1 cellular context compared by ENCODE assay signal in the genomic region with DNA sequence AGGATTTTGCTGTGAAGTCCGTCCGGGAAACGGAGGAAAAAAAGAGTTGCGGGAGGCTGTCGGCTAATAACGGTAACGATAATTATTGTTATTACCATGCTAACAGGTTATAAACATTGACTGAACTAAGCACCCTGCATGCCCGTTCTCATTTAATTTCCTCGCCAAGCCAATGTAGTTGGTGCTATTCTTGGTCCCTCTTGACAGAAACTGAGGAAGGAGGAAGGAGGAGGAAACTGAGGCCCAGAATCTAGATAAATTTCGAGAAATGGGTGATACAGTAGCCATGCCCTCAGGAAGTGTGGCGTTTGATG.
A peak's percentile ranks its signal among the peaks of the same experiment; 100 is the strongest.
TF ChIP-seq lines count a peak whose summit lies in the region.

No MANE protein-coding gene starts in this region.

TF ChIP-seq in HepG2, 621 proteins besides CTCF, POLR2A, EP300 and RAD21 (continued from another document and continues in another):
- TF ChIP-seq, protein P1, sequence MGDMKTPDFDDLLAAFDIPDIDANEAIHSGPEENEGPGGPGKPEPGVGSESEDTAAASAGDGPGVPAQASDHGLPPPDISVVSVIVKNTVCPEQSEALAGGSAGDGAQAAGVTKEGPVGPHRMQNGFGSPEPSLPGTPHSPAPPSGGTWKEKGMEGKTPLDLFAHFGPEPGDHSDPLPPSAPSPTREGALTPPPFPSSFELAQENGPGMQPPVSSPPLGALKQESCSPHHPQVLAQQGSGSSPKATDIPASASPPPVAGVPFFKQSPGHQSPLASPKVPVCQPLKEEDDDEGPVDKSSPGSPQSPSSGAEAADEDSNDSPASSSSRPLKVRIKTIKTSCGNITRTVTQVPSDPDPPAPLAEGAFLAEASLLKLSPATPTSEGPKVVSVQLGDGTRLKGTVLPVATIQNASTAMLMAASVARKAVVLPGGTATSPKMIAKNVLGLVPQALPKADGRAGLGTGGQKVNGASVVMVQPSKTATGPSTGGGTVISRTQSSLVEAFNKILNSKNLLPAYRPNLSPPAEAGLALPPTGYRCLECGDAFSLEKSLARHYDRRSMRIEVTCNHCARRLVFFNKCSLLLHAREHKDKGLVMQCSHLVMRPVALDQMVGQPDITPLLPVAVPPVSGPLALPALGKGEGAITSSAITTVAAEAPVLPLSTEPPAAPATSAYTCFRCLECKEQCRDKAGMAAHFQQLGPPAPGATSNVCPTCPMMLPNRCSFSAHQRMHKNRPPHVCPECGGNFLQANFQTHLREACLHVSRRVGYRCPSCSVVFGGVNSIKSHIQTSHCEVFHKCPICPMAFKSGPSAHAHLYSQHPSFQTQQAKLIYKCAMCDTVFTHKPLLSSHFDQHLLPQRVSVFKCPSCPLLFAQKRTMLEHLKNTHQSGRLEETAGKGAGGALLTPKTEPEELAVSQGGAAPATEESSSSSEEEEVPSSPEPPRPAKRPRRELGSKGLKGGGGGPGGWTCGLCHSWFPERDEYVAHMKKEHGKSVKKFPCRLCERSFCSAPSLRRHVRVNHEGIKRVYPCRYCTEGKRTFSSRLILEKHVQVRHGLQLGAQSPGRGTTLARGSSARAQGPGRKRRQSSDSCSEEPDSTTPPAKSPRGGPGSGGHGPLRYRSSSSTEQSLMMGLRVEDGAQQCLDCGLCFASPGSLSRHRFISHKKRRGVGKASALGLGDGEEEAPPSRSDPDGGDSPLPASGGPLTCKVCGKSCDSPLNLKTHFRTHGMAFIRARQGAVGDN (CRISPR knock-in tag; IDR thresholded peaks at IDR 0.05) = peak; percentile 22; the same call in 1 of the 2 replicates
- TF ChIP-seq ZSCAN22 (CRISPR knock-in tag; IDR thresholded peaks at IDR 0.05) (no peak), ZSCAN21 (CRISPR knock-in tag; IDR thresholded peaks at IDR 0.05; ENCODE audit: borderline replicate concordance) (0 out of 2 replicates have a peak, but pooled peaks have one; percentile 4), ZNF383 (CRISPR knock-in tag; IDR thresholded peaks at IDR 0.05; ENCODE audit: borderline replicate concordance) (0 out of 2 replicates have a peak, but pooled peaks have one; percentile 9), GZF1 (CRISPR knock-in tag; IDR thresholded peaks at IDR 0.05) (0 out of 2 replicates have a peak, but pooled peaks have one; percentile 45), GTF2F1 (IDR thresholded peaks at IDR 0.05; ENCODE audit: low read length) (no peak), SP4 (CRISPR knock-in tag; IDR thresholded peaks at IDR 0.05) (no peak), DNMT3B (CRISPR knock-in tag; conservative IDR thresholded peaks at IDR 0.05) (no peak), TAF1 (CRISPR knock-in tag; IDR thresholded peaks at IDR 0.05) (no peak), ATF7-NPFF (CRISPR knock-in tag; IDR thresholded peaks at IDR 0.05; ENCODE audit: low read depth) (peak; percentile 2; the same call in 1 of the 2 replicates), AGO2 (optimal IDR thresholded peaks at IDR 0.05; ENCODE audit: low read depth, low read length) (peak; percentile 4), KDM5A (IDR thresholded peaks at IDR 0.05; ENCODE audit: borderline replicate concordance, low read length) (peak; percentile 70), AKAP8 (CRISPR knock-in tag; IDR thresholded peaks at IDR 0.05) (0 out of 2 replicates have a peak, but pooled peaks have one; percentile 3), ZNF10 (CRISPR knock-in tag; IDR thresholded peaks at IDR 0.05; ENCODE audit: borderline replicate concordance, low read depth) (no peak), ZC3H13 (CRISPR knock-in tag; IDR thresholded peaks at IDR 0.05) (no peak), TAF15 (IDR thresholded peaks at IDR 0.05; ENCODE audit: low read depth, low read length, poor library complexity, severe bottlenecking) (no peak), SP2 (CRISPR knock-in tag; IDR thresholded peaks at IDR 0.05) (no peak), HDAC1 (CRISPR knock-in tag; IDR thresholded peaks at IDR 0.05) (no peak; the same call in 1 of the 2 replicates), NKX3-1 (CRISPR knock-in tag; IDR thresholded peaks at IDR 0.05) (no peak), SRF (IDR thresholded peaks at IDR 0.05; ENCODE audit: low read depth, low read length) (no peak), RCOR2 (CRISPR knock-in tag; IDR thresholded peaks at IDR 0.05) (no peak), TOE1 (CRISPR knock-in tag; IDR thresholded peaks at IDR 0.05) (no peak), DMAP1 (CRISPR knock-in tag; IDR thresholded peaks at IDR 0.05) (no peak), ZNF546 (CRISPR knock-in tag; conservative IDR thresholded peaks at IDR 0.05) (0 out of 2 replicates have a peak, but pooled peaks have one; percentile 15), ZNF24 (IDR thresholded peaks at IDR 0.05) (no peak), NONO (IDR thresholded peaks at IDR 0.05) (no peak), NONO (CRISPR knock-in tag; conservative IDR thresholded peaks at IDR 0.05) (no peak), YEATS2 (CRISPR knock-in tag; IDR thresholded peaks at IDR 0.05; ENCODE audit: borderline replicate concordance) (no peak), ARNTL (CRISPR knock-in tag; IDR thresholded peaks at IDR 0.05) (no peak), ZNF558 (CRISPR knock-in tag; IDR thresholded peaks at IDR 0.05; ENCODE audit: borderline replicate concordance) (no peak)
- TF ChIP-seq, protein P2, sequence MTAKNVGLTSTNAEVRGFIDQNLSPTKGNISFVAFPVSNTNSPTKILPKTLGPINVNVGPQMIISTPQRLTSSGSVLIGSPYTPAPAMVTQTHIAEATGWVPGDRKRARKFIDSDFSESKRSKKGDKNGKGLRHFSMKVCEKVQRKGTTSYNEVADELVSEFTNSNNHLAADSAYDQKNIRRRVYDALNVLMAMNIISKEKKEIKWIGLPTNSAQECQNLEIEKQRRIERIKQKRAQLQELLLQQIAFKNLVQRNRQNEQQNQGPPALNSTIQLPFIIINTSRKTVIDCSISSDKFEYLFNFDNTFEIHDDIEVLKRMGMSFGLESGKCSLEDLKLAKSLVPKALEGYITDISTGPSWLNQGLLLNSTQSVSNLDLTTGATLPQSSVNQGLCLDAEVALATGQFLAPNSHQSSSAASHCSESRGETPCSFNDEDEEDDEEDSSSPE (CRISPR knock-in tag; IDR thresholded peaks at IDR 0.05) = no peak
- TF ChIP-seq, protein P3, sequence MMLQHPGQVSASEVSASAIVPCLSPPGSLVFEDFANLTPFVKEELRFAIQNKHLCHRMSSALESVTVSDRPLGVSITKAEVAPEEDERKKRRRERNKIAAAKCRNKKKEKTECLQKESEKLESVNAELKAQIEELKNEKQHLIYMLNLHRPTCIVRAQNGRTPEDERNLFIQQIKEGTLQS (CRISPR knock-in tag; IDR thresholded peaks at IDR 0.05) = no peak
- TF ChIP-seq, protein P4, sequence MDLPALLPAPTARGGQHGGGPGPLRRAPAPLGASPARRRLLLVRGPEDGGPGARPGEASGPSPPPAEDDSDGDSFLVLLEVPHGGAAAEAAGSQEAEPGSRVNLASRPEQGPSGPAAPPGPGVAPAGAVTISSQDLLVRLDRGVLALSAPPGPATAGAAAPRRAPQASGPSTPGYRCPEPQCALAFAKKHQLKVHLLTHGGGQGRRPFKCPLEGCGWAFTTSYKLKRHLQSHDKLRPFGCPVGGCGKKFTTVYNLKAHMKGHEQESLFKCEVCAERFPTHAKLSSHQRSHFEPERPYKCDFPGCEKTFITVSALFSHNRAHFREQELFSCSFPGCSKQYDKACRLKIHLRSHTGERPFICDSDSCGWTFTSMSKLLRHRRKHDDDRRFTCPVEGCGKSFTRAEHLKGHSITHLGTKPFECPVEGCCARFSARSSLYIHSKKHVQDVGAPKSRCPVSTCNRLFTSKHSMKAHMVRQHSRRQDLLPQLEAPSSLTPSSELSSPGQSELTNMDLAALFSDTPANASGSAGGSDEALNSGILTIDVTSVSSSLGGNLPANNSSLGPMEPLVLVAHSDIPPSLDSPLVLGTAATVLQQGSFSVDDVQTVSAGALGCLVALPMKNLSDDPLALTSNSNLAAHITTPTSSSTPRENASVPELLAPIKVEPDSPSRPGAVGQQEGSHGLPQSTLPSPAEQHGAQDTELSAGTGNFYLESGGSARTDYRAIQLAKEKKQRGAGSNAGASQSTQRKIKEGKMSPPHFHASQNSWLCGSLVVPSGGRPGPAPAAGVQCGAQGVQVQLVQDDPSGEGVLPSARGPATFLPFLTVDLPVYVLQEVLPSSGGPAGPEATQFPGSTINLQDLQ (CRISPR knock-in tag; IDR thresholded peaks at IDR 0.05) = no peak
- TF ChIP-seq, protein P5, sequence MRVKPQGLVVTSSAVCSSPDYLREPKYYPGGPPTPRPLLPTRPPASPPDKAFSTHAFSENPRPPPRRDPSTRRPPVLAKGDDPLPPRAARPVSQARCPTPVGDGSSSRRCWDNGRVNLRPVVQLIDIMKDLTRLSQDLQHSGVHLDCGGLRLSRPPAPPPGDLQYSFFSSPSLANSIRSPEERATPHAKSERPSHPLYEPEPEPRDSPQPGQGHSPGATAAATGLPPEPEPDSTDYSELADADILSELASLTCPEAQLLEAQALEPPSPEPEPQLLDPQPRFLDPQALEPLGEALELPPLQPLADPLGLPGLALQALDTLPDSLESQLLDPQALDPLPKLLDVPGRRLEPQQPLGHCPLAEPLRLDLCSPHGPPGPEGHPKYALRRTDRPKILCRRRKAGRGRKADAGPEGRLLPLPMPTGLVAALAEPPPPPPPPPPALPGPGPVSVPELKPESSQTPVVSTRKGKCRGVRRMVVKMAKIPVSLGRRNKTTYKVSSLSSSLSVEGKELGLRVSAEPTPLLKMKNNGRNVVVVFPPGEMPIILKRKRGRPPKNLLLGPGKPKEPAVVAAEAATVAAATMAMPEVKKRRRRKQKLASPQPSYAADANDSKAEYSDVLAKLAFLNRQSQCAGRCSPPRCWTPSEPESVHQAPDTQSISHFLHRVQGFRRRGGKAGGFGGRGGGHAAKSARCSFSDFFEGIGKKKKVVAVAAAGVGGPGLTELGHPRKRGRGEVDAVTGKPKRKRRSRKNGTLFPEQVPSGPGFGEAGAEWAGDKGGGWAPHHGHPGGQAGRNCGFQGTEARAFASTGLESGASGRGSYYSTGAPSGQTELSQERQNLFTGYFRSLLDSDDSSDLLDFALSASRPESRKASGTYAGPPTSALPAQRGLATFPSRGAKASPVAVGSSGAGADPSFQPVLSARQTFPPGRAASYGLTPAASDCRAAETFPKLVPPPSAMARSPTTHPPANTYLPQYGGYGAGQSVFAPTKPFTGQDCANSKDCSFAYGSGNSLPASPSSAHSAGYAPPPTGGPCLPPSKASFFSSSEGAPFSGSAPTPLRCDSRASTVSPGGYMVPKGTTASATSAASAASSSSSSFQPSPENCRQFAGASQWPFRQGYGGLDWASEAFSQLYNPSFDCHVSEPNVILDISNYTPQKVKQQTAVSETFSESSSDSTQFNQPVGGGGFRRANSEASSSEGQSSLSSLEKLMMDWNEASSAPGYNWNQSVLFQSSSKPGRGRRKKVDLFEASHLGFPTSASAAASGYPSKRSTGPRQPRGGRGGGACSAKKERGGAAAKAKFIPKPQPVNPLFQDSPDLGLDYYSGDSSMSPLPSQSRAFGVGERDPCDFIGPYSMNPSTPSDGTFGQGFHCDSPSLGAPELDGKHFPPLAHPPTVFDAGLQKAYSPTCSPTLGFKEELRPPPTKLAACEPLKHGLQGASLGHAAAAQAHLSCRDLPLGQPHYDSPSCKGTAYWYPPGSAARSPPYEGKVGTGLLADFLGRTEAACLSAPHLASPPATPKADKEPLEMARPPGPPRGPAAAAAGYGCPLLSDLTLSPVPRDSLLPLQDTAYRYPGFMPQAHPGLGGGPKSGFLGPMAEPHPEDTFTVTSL (CRISPR knock-in tag; IDR thresholded peaks at IDR 0.05; ENCODE audit: borderline replicate concordance) = no peak
- TF ChIP-seq, protein P6, sequence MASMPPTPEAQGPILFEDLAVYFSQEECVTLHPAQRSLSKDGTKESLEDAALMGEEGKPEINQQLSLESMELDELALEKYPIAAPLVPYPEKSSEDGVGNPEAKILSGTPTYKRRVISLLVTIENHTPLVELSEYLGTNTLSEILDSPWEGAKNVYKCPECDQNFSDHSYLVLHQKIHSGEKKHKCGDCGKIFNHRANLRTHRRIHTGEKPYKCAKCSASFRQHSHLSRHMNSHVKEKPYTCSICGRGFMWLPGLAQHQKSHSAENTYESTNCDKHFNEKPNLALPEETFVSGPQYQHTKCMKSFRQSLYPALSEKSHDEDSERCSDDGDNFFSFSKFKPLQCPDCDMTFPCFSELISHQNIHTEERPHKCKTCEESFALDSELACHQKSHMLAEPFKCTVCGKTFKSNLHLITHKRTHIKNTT (CRISPR knock-in tag; IDR thresholded peaks at IDR 0.05) = no peak
- TF ChIP-seq, protein P7, sequence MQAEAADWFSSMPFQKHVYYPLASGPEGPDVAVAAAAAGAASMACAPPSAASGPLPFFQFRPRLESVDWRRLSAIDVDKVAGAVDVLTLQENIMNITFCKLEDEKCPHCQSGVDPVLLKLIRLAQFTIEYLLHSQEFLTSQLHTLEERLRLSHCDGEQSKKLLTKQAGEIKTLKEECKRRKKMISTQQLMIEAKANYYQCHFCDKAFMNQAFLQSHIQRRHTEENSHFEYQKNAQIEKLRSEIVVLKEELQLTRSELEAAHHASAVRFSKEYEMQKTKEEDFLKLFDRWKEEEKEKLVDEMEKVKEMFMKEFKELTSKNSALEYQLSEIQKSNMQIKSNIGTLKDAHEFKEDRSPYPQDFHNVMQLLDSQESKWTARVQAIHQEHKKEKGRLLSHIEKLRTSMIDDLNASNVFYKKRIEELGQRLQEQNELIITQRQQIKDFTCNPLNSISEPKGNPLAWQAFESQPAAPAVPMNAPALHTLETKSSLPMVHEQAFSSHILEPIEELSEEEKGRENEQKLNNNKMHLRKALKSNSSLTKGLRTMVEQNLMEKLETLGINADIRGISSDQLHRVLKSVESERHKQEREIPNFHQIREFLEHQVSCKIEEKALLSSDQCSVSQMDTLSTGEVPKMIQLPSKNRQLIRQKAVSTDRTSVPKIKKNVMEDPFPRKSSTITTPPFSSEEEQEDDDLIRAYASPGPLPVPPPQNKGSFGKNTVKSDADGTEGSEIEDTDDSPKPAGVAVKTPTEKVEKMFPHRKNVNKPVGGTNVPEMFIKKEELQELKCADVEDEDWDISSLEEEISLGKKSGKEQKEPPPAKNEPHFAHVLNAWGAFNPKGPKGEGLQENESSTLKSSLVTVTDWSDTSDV (CRISPR knock-in tag; IDR thresholded peaks at IDR 0.05) = no peak
- TF ChIP-seq, protein P8, sequence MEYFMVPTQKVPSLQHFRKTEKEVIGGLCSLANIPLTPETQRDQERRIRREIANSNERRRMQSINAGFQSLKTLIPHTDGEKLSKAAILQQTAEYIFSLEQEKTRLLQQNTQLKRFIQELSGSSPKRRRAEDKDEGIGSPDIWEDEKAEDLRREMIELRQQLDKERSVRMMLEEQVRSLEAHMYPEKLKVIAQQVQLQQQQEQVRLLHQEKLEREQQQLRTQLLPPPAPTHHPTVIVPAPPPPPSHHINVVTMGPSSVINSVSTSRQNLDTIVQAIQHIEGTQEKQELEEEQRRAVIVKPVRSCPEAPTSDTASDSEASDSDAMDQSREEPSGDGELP (IDR thresholded peaks at IDR 0.05; ENCODE audit: borderline replicate concordance, low read depth) = no peak
- TF ChIP-seq, protein P9, sequence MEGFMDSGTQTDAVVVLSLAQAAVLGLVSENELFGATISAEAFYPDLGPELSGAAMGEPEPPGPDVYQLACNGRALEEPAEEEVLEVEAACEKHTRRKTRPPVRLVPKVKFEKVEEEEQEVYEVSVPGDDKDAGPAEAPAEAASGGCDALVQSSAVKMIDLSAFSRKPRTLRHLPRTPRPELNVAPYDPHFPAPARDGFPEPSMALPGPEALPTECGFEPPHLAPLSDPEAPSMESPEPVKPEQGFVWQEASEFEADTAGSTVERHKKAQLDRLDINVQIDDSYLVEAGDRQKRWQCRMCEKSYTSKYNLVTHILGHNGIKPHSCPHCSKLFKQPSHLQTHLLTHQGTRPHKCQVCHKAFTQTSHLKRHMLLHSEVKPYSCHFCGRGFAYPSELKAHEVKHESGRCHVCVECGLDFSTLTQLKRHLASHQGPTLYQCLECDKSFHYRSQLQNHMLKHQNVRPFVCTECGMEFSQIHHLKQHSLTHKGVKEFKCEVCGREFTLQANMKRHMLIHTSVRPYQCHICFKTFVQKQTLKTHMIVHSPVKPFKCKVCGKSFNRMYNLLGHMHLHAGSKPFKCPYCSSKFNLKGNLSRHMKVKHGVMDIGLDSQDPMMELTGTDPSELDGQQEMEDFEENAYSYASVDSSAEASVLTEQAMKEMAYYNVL (CRISPR knock-in tag; IDR thresholded peaks at IDR 0.05; ENCODE audit: borderline replicate concordance) = peak; percentile 22; the same call in 1 of the 2 replicates
